In genomic region chr11:134464981-134465730, GRCh38 we compare ENCODE assay signal across 12 cellular contexts. TPM values are rescaled to one million over a fixed set of nuclear protein-coding genes. Genes with fewer than 3 reads are reported as not detected.
A peak's percentile ranks its signal among the peaks of the same experiment; 100 is the strongest.
DNase-seq lines count a peak whose midpoint lies in the region; ATAC-seq and TF ChIP-seq lines count a peak whose summit lies in the region.
"Had no signal": no experiment of that assay in that cellular context is flagged by ENCODE, and none has a peak within 500 bp of the region (broad histone marks: within the 10 kb centered on the region; RNA-seq: fewer than 3 reads in every experiment).

No MANE protein-coding gene starts in this region.

- no peak overlapping the region for H3K4me3 ChIP-seq in retinal pigment epithelial cell (ENCODE audit: low read length)
- H3K4me3 ChIP-seq: GM23248 had no signal

- ATAC-seq in HG03460 (IDR thresholded peaks at IDR 0.05; ENCODE audit: unreplicated experiment): no peak

- no peaks in the 10 kb centered on the region for H3K36me3 Mint-ChIP-seq in brain
- H3K36me3 Mint-ChIP-seq: CD4-positive, alpha-beta memory T cell had no signal

- DNase-seq in DMS79 (lab: John Stamatoyannopoulos, UW): peak; percentile 53
- DNase-seq in kidney tubule cell (ENCODE audit: low spot score): peak; percentile 58
- DNase-seq in retinal pigment epithelial cell (ENCODE audit: low read depth): peak; percentile 6
- no peak for DNase-seq in activated CD4-positive, CD25-positive, alpha-beta regulatory T cell treated with anti-CD3 and anti-CD28 coated beads, Interleukin-2, amount 50 U/mL, for 72 hours
- DNase-seq in HuH-7.5 (ENCODE audit: low spot score): no peak
- DNase-seq: C1 segment of cervical spinal cord; CD4-positive, alpha-beta memory T cell; GF-D8; GM23248 had no signal

- peaks cover 0 to 4% (median 0%) of the 10 kb centered on the region in 5 experiments for H3K9me3 Mint-ChIP-seq in brain

- H3K4me1 Mint-ChIP-seq in brain: peaks cover 48% of the 10 kb centered on the region
- H3K4me1 Mint-ChIP-seq: B cell; CD4-positive, alpha-beta memory T cell had no signal

- H3K27me3 Mint-ChIP-seq in brain: peaks cover 4% of the 10 kb centered on the region

- peak overlapping the region in 4 of 5 experiments; percentile 4 to 40 (median 16) for H3K27ac Mint-ChIP-seq in brain
- H3K27ac Mint-ChIP-seq: B cell; CD4-positive, alpha-beta memory T cell had no signal

- TF ChIP-seq CTCF in brain (conservative IDR thresholded peaks at IDR 0.05): no peak
- no peak for TF ChIP-seq CTCF in retinal pigment epithelial cell (conservative IDR thresholded peaks at IDR 0.05; ENCODE audit: low read depth, low read length)

- H3K4me3 Mint-ChIP-seq in brain: no peak overlapping the region
- H3K4me3 Mint-ChIP-seq: B cell; CD4-positive, alpha-beta memory T cell had no signal

RNA-seq across cellular contexts. Expression of gene B3GAT1, which starts 53.1 kb away (rescaled TPM):
- 110 TPM for polyA plus RNA-seq in brain (ENCODE audit: insufficient read depth, low read depth, low replicate concordance)
- polyA plus RNA-seq: CD4-positive, alpha-beta memory T cell; GM23248 had no signal

Comparison
In these comparisons a context has a peak if more than half of its experiments do, and no peak if none do; other contexts are left out.
1. DNase-seq: peak in DMS79 (single experiment), kidney tubule cell (single experiment) and retinal pigment epithelial cell (single experiment); none in activated CD4-positive, CD25-positive, alpha-beta regulatory T cell treated with anti-CD3 and anti-CD28 coated beads, Interleukin-2, amount 50 U/mL, for 72 hours (single experiment) and HuH-7.5 (single experiment).